In the genomic region with DNA sequence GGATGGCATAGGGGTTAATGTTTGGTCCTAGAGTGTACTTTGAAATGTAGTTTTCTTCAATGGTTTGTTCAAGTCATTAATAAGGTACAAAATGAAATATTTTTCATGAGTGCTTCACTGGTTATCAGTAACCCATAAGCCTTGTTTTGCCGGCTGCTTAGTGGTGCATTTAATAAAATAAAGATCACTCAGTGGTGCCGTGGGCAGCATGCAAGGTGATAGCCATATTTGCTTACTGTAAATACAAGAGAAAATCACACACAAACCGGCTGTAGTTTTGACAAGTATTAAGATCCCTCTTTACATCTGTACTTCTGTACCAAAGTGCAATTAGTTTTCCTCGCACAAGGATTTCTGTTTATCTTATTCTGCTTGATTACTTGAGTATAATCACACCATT, we compare ENCODE assay signal across 18 cellular contexts.
"Had no signal": no experiment of that assay in that cellular context is flagged by ENCODE, and none has a peak within 500 bp of the region (broad histone marks: within the 10 kb centered on the region; RNA-seq: fewer than 3 reads in every experiment).

No MANE protein-coding gene starts in this region.

- ATAC-seq: activated CD8-positive, alpha-beta T cell treated with anti-CD3 and anti-CD28 coated beads, Interleukin-2, amount 10 ng/mL, durations not matched to agents 7 days and 5 days; PC-3; WTC11 had no signal

- DNase-seq: activated CD4-positive, alpha-beta T cell treated with anti-CD3 and anti-CD28 coated beads for 48 hours; activated CD4-positive, alpha-beta T cell treated with anti-CD3 and anti-CD28 coated beads, Interleukin-2, amount 50 U/mL, for 4 hours; activated CD4-positive, CD25-positive, alpha-beta regulatory T cell treated with anti-CD3 and anti-CD28 coated beads, Interleukin-2, amount 50 U/mL, for 72 hours; activated CD8-positive, alpha-beta memory T cell treated with anti-CD3 and anti-CD28 coated beads, Interleukin-2, amount 50 U/mL, for 48 hours; activated CD8-positive, alpha-beta T cell treated with anti-CD3 and anti-CD28 coated beads, Interleukin-2, amount 10 ng/mL, durations not matched to agents 7 days and 5 days; activated T-cell treated with anti-CD3 and anti-CD28 coated beads, Interleukin-2, amount 50 U/mL, for 1 hour; brain microvascular endothelial cell; Kasumi-1; NCI-H1105 treated with DMSO at 0.1 percent for 48 hours; NCI-H1930; NCI-H2107; NCI-H526; NCI-H82; PC-3; SHP77 treated with DMSO at 0.1 percent for 48 hours had no signal

- H3K9me3 Mint-ChIP-seq: activated naive CD4-positive, alpha-beta T cell treated with anti-CD3 and anti-CD28 coated beads, Interleukin-2, amount 50 U/mL, for 24 hours; T-helper 1 cell treated with Interleukin-12 subunit alpha and Interleukin-12 subunit beta and Interleukin-4 antibody, amounts not matched to agents 30 μg/mL and 1 μg/mL, for 36 hours; WTC11 had no signal

- H3K4me3 Mint-ChIP-seq: activated CD8-positive, alpha-beta T cell treated with anti-CD3 and anti-CD28 coated beads, Interleukin-2, amount 10 ng/mL, durations not matched to agents 7 days and 5 days; activated naive CD4-positive, alpha-beta T cell treated with anti-CD3 and anti-CD28 coated beads, Interleukin-2, amount 50 U/mL, for 24 hours; T-helper 1 cell treated with Interleukin-12 subunit alpha and Interleukin-12 subunit beta and Interleukin-4 antibody, amounts not matched to agents 30 μg/mL and 1 μg/mL, for 36 hours; WTC11 had no signal

- H3K27me3 Mint-ChIP-seq: activated naive CD4-positive, alpha-beta T cell treated with anti-CD3 and anti-CD28 coated beads, Interleukin-2, amount 50 U/mL, for 24 hours had no signal

- H3K36me3 Mint-ChIP-seq: WTC11 had no signal

- H3K27ac Mint-ChIP-seq: activated CD8-positive, alpha-beta T cell treated with anti-CD3 and anti-CD28 coated beads, Interleukin-2, amount 10 ng/mL, durations not matched to agents 7 days and 5 days; activated naive CD4-positive, alpha-beta T cell treated with anti-CD3 and anti-CD28 coated beads, Interleukin-2, amount 50 U/mL, for 24 hours; T-helper 1 cell treated with Interleukin-12 subunit alpha and Interleukin-12 subunit beta and Interleukin-4 antibody, amounts not matched to agents 30 μg/mL and 1 μg/mL, for 36 hours; WTC11 had no signal

- H3K4me1 Mint-ChIP-seq: activated naive CD4-positive, alpha-beta T cell treated with anti-CD3 and anti-CD28 coated beads, Interleukin-2, amount 50 U/mL, for 24 hours had no signal
